In the genomic region with DNA sequence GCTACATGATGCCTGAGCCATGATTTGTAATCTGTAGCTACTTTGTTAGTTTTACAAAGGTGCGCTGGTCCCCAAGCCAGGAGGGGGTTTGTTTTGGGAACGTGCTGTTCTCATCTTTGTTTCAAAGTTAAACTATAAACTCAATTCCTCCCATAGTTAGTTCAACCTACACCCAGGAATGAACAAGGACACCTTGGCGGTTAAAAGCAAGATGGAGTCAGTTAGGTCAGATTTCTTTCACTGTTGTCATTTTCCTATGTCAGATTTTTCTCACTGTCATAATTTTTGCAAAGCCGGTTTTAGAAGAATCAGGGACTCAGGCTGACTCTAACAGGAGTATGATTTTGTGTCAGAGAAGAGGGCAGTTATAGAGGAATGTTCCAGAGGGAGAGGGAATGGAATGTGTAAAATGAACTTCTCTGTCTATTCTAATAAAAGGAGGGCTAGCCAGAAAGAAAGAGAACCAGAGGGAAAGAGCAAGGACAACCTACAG, we compare ENCODE assay signal across 1 cellular context.
A peak's percentile ranks its signal among the peaks of the same experiment; 100 is the strongest.
TF ChIP-seq lines count a peak whose summit lies in the region.

No MANE protein-coding gene starts in this region.

TF ChIP-seq in K562, 482 proteins besides CTCF, POLR2A, EP300 and RAD21 (continued from another document):
- TF ChIP-seq, protein P1, sequence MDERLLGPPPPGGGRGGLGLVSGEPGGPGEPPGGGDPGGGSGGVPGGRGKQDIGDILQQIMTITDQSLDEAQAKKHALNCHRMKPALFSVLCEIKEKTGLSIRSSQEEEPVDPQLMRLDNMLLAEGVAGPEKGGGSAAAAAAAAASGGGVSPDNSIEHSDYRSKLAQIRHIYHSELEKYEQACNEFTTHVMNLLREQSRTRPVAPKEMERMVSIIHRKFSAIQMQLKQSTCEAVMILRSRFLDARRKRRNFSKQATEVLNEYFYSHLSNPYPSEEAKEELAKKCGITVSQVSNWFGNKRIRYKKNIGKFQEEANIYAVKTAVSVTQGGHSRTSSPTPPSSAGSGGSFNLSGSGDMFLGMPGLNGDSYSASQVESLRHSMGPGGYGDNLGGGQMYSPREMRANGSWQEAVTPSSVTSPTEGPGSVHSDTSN (CRISPR knock-in tag; IDR thresholded peaks at IDR 0.05; ENCODE audit: low read depth), result no peak
- TF ChIP-seq, protein P1 (tag; conservative IDR thresholded peaks at IDR 0.05; ENCODE audit: low read depth), result peak; percentile 33; the same call in 1 of the 2 replicates
- TF ChIP-seq RBM22 (IDR thresholded peaks at IDR 0.05; ENCODE audit: low read depth, low read length, poor library complexity, severe bottlenecking) (no peak), RBM15 (IDR thresholded peaks at IDR 0.05; ENCODE audit: insufficient read depth, low read length) (no peak), RBM14 (IDR thresholded peaks at IDR 0.05; ENCODE audit: borderline replicate concordance, insufficient read depth, low read depth, low read length) (no peak), LEF1 (IDR thresholded peaks at IDR 0.05) (no peak), PYGO2 (tag; IDR thresholded peaks at IDR 0.05) (peak; percentile 93), ZFP1 (CRISPR knock-in tag; IDR thresholded peaks at IDR 0.05) (peak; percentile 85), TAF7 (tag; IDR thresholded peaks at IDR 0.05) (peak; percentile 65), ZBTB17 (CRISPR knock-in tag; IDR thresholded peaks at IDR 0.05) (peak; percentile 91), NCOR1 (IDR thresholded peaks at IDR 0.05) (no peak), DIDO1 (tag; IDR thresholded peaks at IDR 0.05; ENCODE audit: low read depth) (peak; percentile 44; the same call in 1 of the 2 replicates), NR3C1 (CRISPR knock-in tag; IDR thresholded peaks at IDR 0.05) (no peak)
